Comparison of ENCODE assay signal across 9 cellular contexts in genomic region chr3:159732172-159733111, GRCh38.
DNase-seq lines count a peak whose midpoint lies in the region; ATAC-seq and TF ChIP-seq lines count a peak whose summit lies in the region.
"Had no signal": no experiment of that assay in that cellular context is flagged by ENCODE, and none has a peak within 500 bp of the region (broad histone marks: within the 10 kb centered on the region; RNA-seq: fewer than 3 reads in every experiment).

No MANE protein-coding gene starts in this region.

- H3K4me3 Mint-ChIP-seq in GM23338 = peak overlapping the region; percentile 78
- no peak overlapping the region for H3K4me3 Mint-ChIP-seq in activated naive CD8-positive, alpha-beta T cell treated with anti-CD3 and anti-CD28 coated beads for 36 hours

- H3K4me1 Mint-ChIP-seq in GM23338 = peaks cover 28% of the 10 kb centered on the region
- H3K4me1 Mint-ChIP-seq in activated naive CD8-positive, alpha-beta T cell treated with anti-CD3 and anti-CD28 coated beads for 36 hours = no peaks in the 10 kb centered on the region

- H3K4me3 ChIP-seq in GM23338 (peak overlapping the region; percentile 45), heart left ventricle (peak overlapping the region in 10 of 12 donors; percentile 14 to 54 (median 38)), suprapubic skin (no peak overlapping the region)

- intact Hi-C loops in heart left ventricle (cut with DNase I) (loop anchor here in 3 of 10 donors (2.0 to 10.0 kb wide), 3 partner anchors 115 to 118 kb away; no protein-coding TSS in a partner anchor), head of caudate nucleus (cut with DNase I) (no loop called here)

- H3K27me3 Mint-ChIP-seq in GM23338 (ENCODE audit: insufficient read depth, low read depth, poor library complexity) = peaks cover 3% of the 10 kb centered on the region
- H3K27me3 Mint-ChIP-seq in activated naive CD8-positive, alpha-beta T cell treated with anti-CD3 and anti-CD28 coated beads for 36 hours = peaks cover 11% of the 10 kb centered on the region

- no peaks in the 10 kb centered on the region for H3K36me3 ChIP-seq in GM23338 (ENCODE audit: insufficient read depth)
- H3K36me3 ChIP-seq in heart left ventricle = no peaks in the 10 kb centered on the region
- H3K36me3 ChIP-seq in suprapubic skin = no peaks in the 10 kb centered on the region

- H3K27ac Mint-ChIP-seq in GM23338 = peak overlapping the region; percentile 91
- no peak overlapping the region for H3K27ac Mint-ChIP-seq in activated naive CD8-positive, alpha-beta T cell treated with anti-CD3 and anti-CD28 coated beads for 36 hours

- H3K4me1 ChIP-seq in GM23338 (ENCODE audit: insufficient read depth) (peaks cover 24% of the 10 kb centered on the region), heart left ventricle (peaks cover 0 to 25% (median 7%) of the 10 kb centered on the region in 12 donors), suprapubic skin (peaks cover 12% of the 10 kb centered on the region)

- no peak for TF ChIP-seq EP300 in suprapubic skin (IDR thresholded peaks at IDR 0.05)

- no peaks in the 10 kb centered on the region for H3K9me3 Mint-ChIP-seq in GM23338
- H3K9me3 Mint-ChIP-seq in activated naive CD8-positive, alpha-beta T cell treated with anti-CD3 and anti-CD28 coated beads for 36 hours = no peaks in the 10 kb centered on the region

- H3K79me2 ChIP-seq in GM23338 (replicated peaks; ENCODE audit: insufficient read depth) = no peaks in the 10 kb centered on the region

- H4K20me1 ChIP-seq in GM23338 (replicated peaks; ENCODE audit: insufficient read depth) = no peaks in the 10 kb centered on the region

- DNase-seq in GM23338 (ENCODE audit: low spot score) (peak; percentile 80), UCSD-AML1 (lab: John Stamatoyannopoulos, UW; ENCODE audit: unreplicated experiment) (peak; percentile 19), heart left ventricle (peak in 3 of 5 donors; percentile 22 to 34 (median 28)), renal cortical epithelial cell (ENCODE audit: low read depth) (peak; percentile 71), suprapubic skin (ENCODE audit: low spot score in 2 of 2) (no peak), head of caudate nucleus (no peak), NCI-H128 (lab: John Stamatoyannopoulos, UW; ENCODE audit: unreplicated experiment) (no peak)
- no peak for DNase-seq in activated naive CD8-positive, alpha-beta T cell treated with anti-CD3 and anti-CD28 coated beads for 36 hours
- DNase-seq: activated gamma-delta T cell had no signal

- peak overlapping the region; percentile 53 for H3K27ac ChIP-seq in GM23338 (ENCODE audit: low read depth)
- peak overlapping the region in 11 of 12 donors; percentile 23 to 75 (median 47) for H3K27ac ChIP-seq in heart left ventricle
- H3K27ac ChIP-seq in suprapubic skin = no peak overlapping the region

- peak; percentile 95 for ATAC-seq in GM23338
- ATAC-seq in heart left ventricle = peak; percentile 74 to 87 (median 82)

- no peaks in the 10 kb centered on the region for H3K9me3 ChIP-seq in heart left ventricle
- H3K9me3 ChIP-seq in suprapubic skin = no peaks in the 10 kb centered on the region

- 13 to 24% (median 17%) methylated on average over 6 of the region's 6 CpGs for WGBS in heart left ventricle, 4 donors
- 36% methylated on average over 5 of the region's 6 CpGs for WGBS in suprapubic skin

- peak overlapping the region; percentile 44 for H2AFZ ChIP-seq in GM23338

- no peaks in the 10 kb centered on the region for H3F3A ChIP-seq in GM23338 (replicated peaks; ENCODE audit: low read depth)

- H3K27me3 ChIP-seq in GM23338 (ENCODE audit: insufficient read depth) (no peaks in the 10 kb centered on the region), heart left ventricle (no peaks in the 10 kb centered on the region), suprapubic skin (no peaks in the 10 kb centered on the region)

- TF ChIP-seq POLR2A in heart left ventricle (IDR thresholded peaks at IDR 0.05) = no peak
- TF ChIP-seq POLR2A in suprapubic skin (IDR thresholded peaks at IDR 0.05) = no peak

- H3K4me2 ChIP-seq in GM23338 = peak overlapping the region; percentile 69

- no peaks in the 10 kb centered on the region for H3K9me2 ChIP-seq in GM23338 (ENCODE audit: insufficient read depth)

- H3K36me3 Mint-ChIP-seq in GM23338 (ENCODE audit: low read depth) = no peaks in the 10 kb centered on the region
- H3K36me3 Mint-ChIP-seq in activated naive CD8-positive, alpha-beta T cell treated with anti-CD3 and anti-CD28 coated beads for 36 hours = no peaks in the 10 kb centered on the region

- TF ChIP-seq CTCF in GM23338 (conservative IDR thresholded peaks at IDR 0.05; ENCODE audit: low read depth in 2 of 2) (0 out of 4 replicates have a peak, but pooled peaks of 1 of the 2 experiments have one; percentile 12), heart left ventricle (IDR thresholded peaks at IDR 0.05) (peak in 3 of 12 donors; percentile 8 to 37 (median 23)), suprapubic skin (IDR thresholded peaks at IDR 0.05) (no peak)

TF ChIP-seq in GM23338, 12 proteins besides CTCF, POLR2A, EP300 and RAD21:
- no peak for TF ChIP-seq EZH2phosphoT487 (IDR thresholded peaks at IDR 0.05; ENCODE audit: unreplicated experiment)
- TF ChIP-seq JUNB (IDR thresholded peaks at IDR 0.05; ENCODE audit: unreplicated experiment) = no peak
- TF ChIP-seq STAT1 (IDR thresholded peaks at IDR 0.05; ENCODE audit: unreplicated experiment) = no peak
- TF ChIP-seq POLR2AphosphoS5 (IDR thresholded peaks at IDR 0.05; ENCODE audit: low read depth) = 0 out of 2 replicates have a peak, but pooled peaks have one; percentile 24
- no peak for TF ChIP-seq CREB1 (CRISPR knock-in tag; IDR thresholded peaks at IDR 0.05; ENCODE audit: low read depth)

Comparison
In these comparisons a context has a peak if more than half of its experiments do, and no peak if none do; other contexts are left out.
1. DNase-seq: peak in GM23338 (single experiment), UCSD-AML1 (single experiment), heart left ventricle (3 of 5) and renal cortical epithelial cell (single experiment); none in suprapubic skin (0 of 2), head of caudate nucleus (0 of 42), NCI-H128 (single experiment) and activated naive CD8-positive, alpha-beta T cell treated with anti-CD3 and anti-CD28 coated beads for 36 hours (single experiment).